In genomic region chr4:3580859-3581258, GRCh38 we compare ENCODE assay signal across 7 cellular contexts. TPM values are rescaled to one million over a fixed set of nuclear protein-coding genes. Genes with fewer than 3 reads are reported as not detected.
DNase-seq lines count a peak whose midpoint lies in the region; ATAC-seq, FAIRE-seq and TF ChIP-seq lines count a peak whose summit lies in the region.
"Not testable (repeated sequence)": the region's sequence is repeated elsewhere in the genome, so short reads cannot be mapped to it uniquely, and the experiment has no call there.

No MANE protein-coding gene starts in this region.

- ATAC-seq in left ventricle myocardium superior = not testable (repeated sequence)
- peak; percentile 82 for ATAC-seq in HepG2

- not testable (repeated sequence) for H3K4me1 ChIP-seq in BE2C, spleen
- peaks cover 53% of the 10 kb centered on the region for H3K4me1 ChIP-seq in HepG2 (ENCODE audit: insufficient read depth, low read length)

- POLR2A ChIA-PET in HepG2 (lab: Yijun Ruan, JAX) = not testable (repeated sequence)

- 2% methylated on average over 7 of the region's 9 CpGs for WGBS in HepG2 (ENCODE audit: low lambda C conversion rate)
- whole genome bisulfite sequencing in spleen, 5 donors = 87 to 93% (median 91%) methylated on average over 5 to 9 of the region's 9 CpGs

- H3K79me2 ChIP-seq in HepG2 (ENCODE audit: insufficient read depth, low read length) = not testable (repeated sequence)

- not testable (repeated sequence) for H4K20me1 ChIP-seq in HepG2 (ENCODE audit: insufficient read depth, low read length)

- in situ Hi-C loops in HepG2 (cut with HindIII; ENCODE audit: extremely low pct_ligation_motif_present, low pct_unique_long_range_greater_than_20kb) = not testable (repeated sequence)

- H3K4me2 ChIP-seq in HepG2 (ENCODE audit: low read depth, low read length) = peak overlapping the region; percentile 42; the same call in 1 of the 2 replicates

- H3K9me3 ChIP-seq in BE2C; HepG2 (ENCODE audit: low read length); spleen: not testable (repeated sequence)

- TF ChIP-seq CTCF in BE2C (IDR thresholded peaks at IDR 0.05; ENCODE audit: low read depth, low read length); HepG2 (CRISPR knock-in tag; IDR thresholded peaks at IDR 0.05); spleen (IDR thresholded peaks at IDR 0.05 in 8 of 11, conservative IDR thresholded peaks at IDR 0.05 in 3 of 11): not testable (repeated sequence)

- not testable (repeated sequence) for H2AFZ ChIP-seq in HepG2 (ENCODE audit: low read length)

- peak; percentile 71 for DNase-seq in BE2C
- DNase-seq in NCI-H69 (lab: John Stamatoyannopoulos, UW) = peak; percentile 31
- DNase-seq in cerebellar cortex (ENCODE audit: low spot score) = peak; percentile 48
- peak; percentile 7 for DNase-seq in left ventricle myocardium superior
- DNase-seq in HepG2 (ENCODE audit: low spot score) = not testable (repeated sequence)
- peak; percentile 30 for DNase-seq in posterior vena cava (ENCODE audit: low spot score)
- DNase-seq in spleen = peak; percentile 21

- CTCF ChIA-PET in HepG2 (lab: Yijun Ruan, JAX; ENCODE audit: low intra/inter-chr PET ratio, low total read pairs) = not testable (repeated sequence)

- TF ChIP-seq EP300 in HepG2 (IDR thresholded peaks at IDR 0.05; ENCODE audit: low read depth in 2 of 2, low read length in 2 of 2); HepG2 (CRISPR knock-in tag; IDR thresholded peaks at IDR 0.05; ENCODE audit: borderline replicate concordance): not testable (repeated sequence)

- not testable (repeated sequence) for H3K27me3 ChIP-seq in BE2C; HepG2 (ENCODE audit: control insufficient read depth in 1 of 2, insufficient read depth in 2 of 2, low read length in 2 of 2); spleen (replicated peaks in 1 of 7)

- not testable (repeated sequence) for H3K36me3 ChIP-seq in BE2C; HepG2 (replicated peaks in 1 of 2; ENCODE audit: control insufficient read depth in 1 of 2, insufficient read depth in 2 of 2, low read length in 2 of 2); spleen

- H3K27ac ChIP-seq in HepG2 (ENCODE audit: extremely low read length, insufficient read depth, low read length); spleen: not testable (repeated sequence)

- not testable (repeated sequence) for BruUV-seq in HepG2 (replicated peaks; lab: Mats Ljungman, UMichigan)

- not testable (repeated sequence) for TF ChIP-seq POLR2A in HepG2 (IDR thresholded peaks at IDR 0.05; ENCODE audit: insufficient read depth in 1 of 2, low read depth in 2 of 2, low read length in 2 of 2); spleen (IDR thresholded peaks at IDR 0.05)

- intact Hi-C loops in left ventricle myocardium superior (cut with micrococcal nuclease); HepG2 (cut with micrococcal nuclease; ENCODE audit: unreplicated experiment); posterior vena cava (cut with DNase I); spleen (cut with DNase I; ENCODE audit: low total_unique reads): not testable (repeated sequence)

- not testable (repeated sequence) for H3K4me3 ChIP-seq in BE2C (ENCODE audit: low read depth, low read length); HepG2 (replicated peaks in 1 of 3; ENCODE audit: insufficient read depth in 1 of 3, low read depth in 2 of 3, low read length in 3 of 3); spleen

- not testable (repeated sequence) for H3K9ac ChIP-seq in HepG2 (ENCODE audit: insufficient read depth, low read depth, low read length)

- not testable (repeated sequence) for TF ChIP-seq RAD21 in HepG2 (CRISPR knock-in tag; IDR thresholded peaks at IDR 0.05)

- not testable (repeated sequence) for FAIRE-seq in HepG2 (lab: Jason Lieb, UNC)

TF ChIP-seq in HepG2, 621 proteins besides CTCF, POLR2A, EP300 and RAD21 (continues in another document):
- TF ChIP-seq, protein P1, sequence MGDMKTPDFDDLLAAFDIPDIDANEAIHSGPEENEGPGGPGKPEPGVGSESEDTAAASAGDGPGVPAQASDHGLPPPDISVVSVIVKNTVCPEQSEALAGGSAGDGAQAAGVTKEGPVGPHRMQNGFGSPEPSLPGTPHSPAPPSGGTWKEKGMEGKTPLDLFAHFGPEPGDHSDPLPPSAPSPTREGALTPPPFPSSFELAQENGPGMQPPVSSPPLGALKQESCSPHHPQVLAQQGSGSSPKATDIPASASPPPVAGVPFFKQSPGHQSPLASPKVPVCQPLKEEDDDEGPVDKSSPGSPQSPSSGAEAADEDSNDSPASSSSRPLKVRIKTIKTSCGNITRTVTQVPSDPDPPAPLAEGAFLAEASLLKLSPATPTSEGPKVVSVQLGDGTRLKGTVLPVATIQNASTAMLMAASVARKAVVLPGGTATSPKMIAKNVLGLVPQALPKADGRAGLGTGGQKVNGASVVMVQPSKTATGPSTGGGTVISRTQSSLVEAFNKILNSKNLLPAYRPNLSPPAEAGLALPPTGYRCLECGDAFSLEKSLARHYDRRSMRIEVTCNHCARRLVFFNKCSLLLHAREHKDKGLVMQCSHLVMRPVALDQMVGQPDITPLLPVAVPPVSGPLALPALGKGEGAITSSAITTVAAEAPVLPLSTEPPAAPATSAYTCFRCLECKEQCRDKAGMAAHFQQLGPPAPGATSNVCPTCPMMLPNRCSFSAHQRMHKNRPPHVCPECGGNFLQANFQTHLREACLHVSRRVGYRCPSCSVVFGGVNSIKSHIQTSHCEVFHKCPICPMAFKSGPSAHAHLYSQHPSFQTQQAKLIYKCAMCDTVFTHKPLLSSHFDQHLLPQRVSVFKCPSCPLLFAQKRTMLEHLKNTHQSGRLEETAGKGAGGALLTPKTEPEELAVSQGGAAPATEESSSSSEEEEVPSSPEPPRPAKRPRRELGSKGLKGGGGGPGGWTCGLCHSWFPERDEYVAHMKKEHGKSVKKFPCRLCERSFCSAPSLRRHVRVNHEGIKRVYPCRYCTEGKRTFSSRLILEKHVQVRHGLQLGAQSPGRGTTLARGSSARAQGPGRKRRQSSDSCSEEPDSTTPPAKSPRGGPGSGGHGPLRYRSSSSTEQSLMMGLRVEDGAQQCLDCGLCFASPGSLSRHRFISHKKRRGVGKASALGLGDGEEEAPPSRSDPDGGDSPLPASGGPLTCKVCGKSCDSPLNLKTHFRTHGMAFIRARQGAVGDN (CRISPR knock-in tag; IDR thresholded peaks at IDR 0.05) = peak; percentile 26; the same call in 1 of the 2 replicates

RNA-seq across cellular contexts. Expression of gene LRPAP1, which starts 48.6 kb away (rescaled TPM):
- polyA plus RNA-seq in BE2C (2012; ENCODE audit: insufficient read depth, insufficient read length, low read depth) = 74.0 TPM
- total RNA-seq in left ventricle myocardium superior = 307 TPM
- 81.5 and 191 TPM in 2 replicates for total RNA-seq in HepG2 (2016; rRNA removed; fragmentation: Illumina TruSeq; extraction: Trizol)
- 13.6 and 13.8 TPM in 2 replicates for total RNA-seq in HepG2 (2016; cell fraction: cytosol; rRNA removed; fragmentation: Illumina TruSeq; extraction: Trizol; ENCODE audit: low read depth)
- total RNA-seq in HepG2 (2016; cell fraction: insoluble cytoplasmic fraction; rRNA removed; fragmentation: Illumina TruSeq; extraction: Trizol) = 74.4 and 198 TPM in 2 replicates
- 21.2 and 25.2 TPM in 2 replicates for total RNA-seq in HepG2 (2016; cell fraction: membrane; rRNA removed; fragmentation: Illumina TruSeq; extraction: Trizol)
- 143 and 170 TPM in 2 replicates for total RNA-seq in HepG2 (2016; cell fraction: nucleus; rRNA removed; fragmentation: Illumina TruSeq; extraction: Trizol)
- polyA plus RNA-seq in HepG2 (2011; rRNA removed) = 153 and 176 TPM in 2 replicates
- polyA plus RNA-seq in HepG2 (2011; cell fraction: cytosol; rRNA removed) = 149 and 180 TPM in 2 replicates
- 95.3 and 103 TPM in 2 replicates for polyA plus RNA-seq in HepG2 (2011; cell fraction: nucleus; rRNA removed)
- 118 TPM in 2 replicates for polyA plus RNA-seq in HepG2 (2012)
- polyA plus RNA-seq in HepG2 (2016; cell fraction: cytosol; fragmentation: Illumina TruSeq; extraction: Trizol; ENCODE audit: low read depth) = 23.9 and 25.8 TPM in 2 replicates
- polyA plus RNA-seq in HepG2 (2016; cell fraction: insoluble cytoplasmic fraction; fragmentation: Illumina TruSeq; extraction: Trizol; ENCODE audit: low read depth) = 64.4 and 77.4 TPM in 2 replicates
- 25.2 and 31.6 TPM in 2 replicates for polyA plus RNA-seq in HepG2 (2016; cell fraction: membrane; fragmentation: Illumina TruSeq; extraction: Trizol; ENCODE audit: low read depth)
- polyA plus RNA-seq in HepG2 (2016; cell fraction: nucleus; fragmentation: Illumina TruSeq; extraction: Trizol; ENCODE audit: insufficient read depth, low read depth) = 270 and 284 TPM in 2 replicates
- polyA minus RNA-seq in HepG2 (2011; rRNA and poly(A)+ RNA removed; ENCODE audit: low replicate concordance) = 32.2 and 52.3 TPM in 2 replicates
- polyA minus RNA-seq in HepG2 (2011; cell fraction: cytosol; rRNA and poly(A)+ RNA removed) = 53.1 and 54.6 TPM in 2 replicates
- 24.3 and 25.0 TPM in 2 replicates for polyA minus RNA-seq in HepG2 (2011; cell fraction: nucleus; rRNA and poly(A)+ RNA removed)
- 100 to 1,000 TPM in 1 of 2 donors, 10 to 100 TPM in 1; 97.9 to 147 TPM for total RNA-seq in posterior vena cava
- 100 to 1,000 TPM in 6 of 7 donors, 10 to 100 TPM in 1; 89.0 to 131 (median 116) TPM for total RNA-seq in spleen
- polyA plus RNA-seq in spleen = 10 to 100 TPM; 28.1 to 47.4 (median 37.5) TPM
